8 cellular contexts compared by ENCODE assay signal in the genomic region with DNA sequence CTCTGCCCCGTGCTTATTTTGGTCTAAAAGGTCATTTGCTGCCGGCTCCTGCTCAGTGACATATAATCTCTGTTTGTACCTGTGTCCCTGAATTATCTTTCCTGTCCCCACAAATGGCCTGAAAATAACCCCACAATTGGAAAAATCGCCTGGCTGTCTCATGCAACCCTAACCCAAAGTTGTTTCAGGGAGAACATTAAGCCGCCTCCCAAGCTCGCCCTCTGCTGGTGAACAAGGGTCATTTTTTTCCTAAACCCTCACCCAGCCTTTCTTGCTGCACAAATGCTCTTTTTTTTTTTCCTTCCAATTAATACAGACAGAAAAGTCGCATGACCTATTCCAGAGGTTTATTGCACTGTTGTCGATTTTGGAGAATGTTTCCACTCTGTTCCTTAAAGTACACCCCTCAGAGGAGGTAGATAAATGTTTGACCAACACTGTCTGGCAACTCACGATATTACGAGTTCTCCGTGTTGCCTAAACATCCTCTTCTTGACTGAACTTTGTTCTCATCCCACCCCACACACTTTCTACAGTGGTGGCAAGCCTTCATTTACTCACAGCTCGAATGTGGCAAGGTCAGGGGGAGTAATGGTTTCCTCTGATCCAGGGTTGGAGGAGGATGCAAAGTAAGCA.
DNase-seq lines count a peak whose midpoint lies in the region; ATAC-seq and TF ChIP-seq lines count a peak whose summit lies in the region.

No MANE protein-coding gene starts in this region.

- H3K27me3 ChIP-seq in RWPE2 (ENCODE audit: insufficient read depth, poor library complexity, severe bottlenecking) (no peaks in the 10 kb centered on the region), foreskin keratinocyte (no peaks in the 10 kb centered on the region), tibial artery (no peaks in the 10 kb centered on the region)

- H3K4me3 ChIP-seq in GM12864 (ENCODE audit: low read depth, low read length) = no peak overlapping the region
- H3K4me3 ChIP-seq in RWPE2 (ENCODE audit: severe bottlenecking) = no peak overlapping the region
- no peak overlapping the region for H3K4me3 ChIP-seq in tibial artery

- no peaks in the 10 kb centered on the region for H3K9me3 Mint-ChIP-seq in osteocyte (ENCODE audit: unreplicated experiment)

- no peaks in the 10 kb centered on the region for H3K36me3 Mint-ChIP-seq in osteocyte (ENCODE audit: unreplicated experiment)

- TF ChIP-seq CTCF in GM12864 (IDR thresholded peaks at IDR 0.05; ENCODE audit: low read depth, low read length, missing control alignments) (peak; percentile 90), RWPE2 (IDR thresholded peaks at IDR 0.05; ENCODE audit: poor library complexity, severe bottlenecking) (peak; percentile 94), foreskin keratinocyte (conservative IDR thresholded peaks at IDR 0.05) (peak; percentile 79), osteocyte (IDR thresholded peaks at IDR 0.05) (peak; percentile 86), tibial artery (IDR thresholded peaks at IDR 0.05) (peak; percentile 69 to 89)

- peaks cover 28% of the 10 kb centered on the region for H3K4me1 Mint-ChIP-seq in osteocyte (ENCODE audit: unreplicated experiment)

- no peak overlapping the region for H3K4me3 Mint-ChIP-seq in osteocyte (ENCODE audit: unreplicated experiment)

- H3K27ac ChIP-seq in RWPE2 (ENCODE audit: poor library complexity, severe bottlenecking) (no peak overlapping the region), foreskin keratinocyte (no peak overlapping the region), tibial artery (no peak overlapping the region)

- H3K27ac Mint-ChIP-seq in osteocyte (ENCODE audit: unreplicated experiment) = peak overlapping the region; percentile 58

- H3K36me3 ChIP-seq in RWPE2 (ENCODE audit: low read depth) = no peaks in the 10 kb centered on the region
- H3K36me3 ChIP-seq in tibial artery = no peaks in the 10 kb centered on the region

- no peak for DNase-seq in GM12864 (ENCODE audit: low read depth)
- peak; percentile 55 for DNase-seq in HT-29 (ENCODE audit: low spot score)
- DNase-seq in RWPE2 (ENCODE audit: low spot score) = no peak
- peak; percentile 82 for DNase-seq in activated effector memory CD4-positive, alpha-beta T cell treated with anti-CD3 and anti-CD28 coated beads, Interleukin-2, amount 50 U/mL, for 16 hours
- DNase-seq in foreskin keratinocyte = peak in 1 of 2 donors; percentile 43
- DNase-seq in osteocyte (ENCODE audit: extremely low spot score, unreplicated experiment) = no peak
- DNase-seq in tibial artery = peak in 1 of 2 donors; percentile 70

- intact Hi-C loops in tibial artery (cut with DNase I; ENCODE audit: low total_unique reads) = loop anchor here (2.0 to 10.0 kb wide), 2 partner anchors 329 to 385 kb away; no protein-coding TSS in a partner anchor

- H3K9me3 ChIP-seq in RWPE2 (ENCODE audit: severe bottlenecking) (no peaks in the 10 kb centered on the region), tibial artery (no peaks in the 10 kb centered on the region)

- H3K27me3 Mint-ChIP-seq in osteocyte (ENCODE audit: unreplicated experiment) = no peaks in the 10 kb centered on the region

- H3K4me1 ChIP-seq in RWPE2 (ENCODE audit: insufficient read depth, poor library complexity, severe bottlenecking) (peaks cover 16% of the 10 kb centered on the region), foreskin keratinocyte (peaks cover 33% of the 10 kb centered on the region), tibial artery (peaks cover 0 to 6% (median 2%) of the 10 kb centered on the region in 4 donors)

- no peak for ATAC-seq in RWPE2 (ENCODE audit: low read depth)
- peak; percentile 15 for ATAC-seq in foreskin keratinocyte
- no peak for ATAC-seq in HG03097 (IDR thresholded peaks at IDR 0.05; ENCODE audit: low FRiP score, unreplicated experiment)

Comparison
In these comparisons a context has a peak if more than half of its experiments do, and no peak if none do; other contexts are left out.
1. DNase-seq: peak in HT-29 (single experiment) and activated effector memory CD4-positive, alpha-beta T cell treated with anti-CD3 and anti-CD28 coated beads, Interleukin-2, amount 50 U/mL, for 16 hours (single experiment); none in GM12864 (single experiment), RWPE2 (single experiment) and osteocyte (single experiment).
2. Peak in every context shown above with its lines, with median percentiles within 50 percentile points of each other: CTCF ChIP-seq.